22 cellular contexts compared by ENCODE assay signal in genomic region chr11:118527109-118527508, GRCh38. TPM values are rescaled to one million over a fixed set of nuclear protein-coding genes. Genes with fewer than 3 reads are reported as not detected.
DNase-seq lines count a peak whose midpoint lies in the region; ATAC-seq and TF ChIP-seq lines count a peak whose summit lies in the region.
"Had no signal": no experiment of that assay in that cellular context is flagged by ENCODE, and none has a peak within 500 bp of the region (broad histone marks: within the 10 kb centered on the region; RNA-seq: fewer than 3 reads in every experiment).

Gene TTC36 (plus strand): TSS chr11:118527474. CDS start chr11:118527495, 21 bp downstream.

- H4K5ac ChIP-seq in H9 (ENCODE audit: insufficient read length, low read depth, low read length), result no peak within 1 kb of the TSS

- H2BK20ac ChIP-seq in H9 (ENCODE audit: low read depth, low read length, poor library complexity, severe bottlenecking), result no peak within 1 kb of the TSS

- peaks cover 10% of the 10 kb centered on the region for H3K23me2 ChIP-seq in H9 (ENCODE audit: insufficient read length, low read depth, low read length, poor library complexity, severe bottlenecking)

- H3K79me1 ChIP-seq in H9 (ENCODE audit: insufficient read depth, low read depth, low read length, poor library complexity, severe bottlenecking), result no peaks in the 10 kb centered on the region

- no peaks in the 10 kb centered on the region for H3K9me3 ChIP-seq in CD4-positive, CD25-positive, alpha-beta regulatory T cell (ENCODE audit: control insufficient read depth in 2 of 2, low read length in 2 of 2)
- H3K9me3 ChIP-seq in H9 (ENCODE audit: control insufficient read depth, low read depth, low read length), result no peaks in the 10 kb centered on the region
- H3K9me3 ChIP-seq in duodenal mucosa (ENCODE audit: control insufficient read depth in 1 of 2, low read length in 2 of 2), result no peaks in the 10 kb centered on the region
- H3K9me3 ChIP-seq: thoracic aorta had no signal

- no peak within 1 kb of the TSS for H3K23ac ChIP-seq in H9 (ENCODE audit: insufficient read length, low read depth, low read length)

- no peaks in the 10 kb centered on the region for H3K9me3 Mint-ChIP-seq in CD4-positive, CD25-positive, alpha-beta regulatory T cell
- no peaks in the 10 kb centered on the region for H3K9me3 Mint-ChIP-seq in H9
- H3K9me3 Mint-ChIP-seq in naive thymus-derived CD8-positive, alpha-beta T cell, result no peaks in the 10 kb centered on the region
- H3K9me3 Mint-ChIP-seq: activated CD4-positive, alpha-beta memory T cell treated with anti-CD3 and anti-CD28 coated beads for 36 hours; activated T-cell treated with anti-CD3 and anti-CD28 coated beads, Interleukin-2, amount 50 U/mL, for 4 hours; stimulated activated memory B cell treated with anti-CD40 and anti-IgM and Interleukin-4, amounts not matched to agents 10 μg/mL and 1 μg/mL and 100 μg/mL, for 72 hours had no signal

- H3K4me1 ChIP-seq in CD4-positive, CD25-positive, alpha-beta regulatory T cell (ENCODE audit: control insufficient read depth, insufficient read depth, low read length, poor library complexity, severe bottlenecking), result peaks cover 26% of the 10 kb centered on the region
- H3K4me1 ChIP-seq in H9 (ENCODE audit: insufficient read depth, low read length) (no peaks in the 10 kb centered on the region; the same call in 1 of the 2 replicates), duodenal mucosa (ENCODE audit: control insufficient read depth in 1 of 2, insufficient read depth in 2 of 2, low read length in 2 of 2) (peaks cover 42 to 50% of the 10 kb centered on the region in 2 donors)

- no peak for TF ChIP-seq CTCF in H9 (conservative IDR thresholded peaks at IDR 0.05)

- no peak within 1 kb of the TSS for H2AFZ ChIP-seq in H9 (ENCODE audit: low read length)

- POLR2A ChIA-PET in naive thymus-derived CD8-positive, alpha-beta T cell (lab: Charles Lee), result interaction anchor here (0.6 to 1.0 kb wide), 3 partner anchors 8 to 55 kb away, joined by 3 to 6 read pairs (median 4); no protein-coding TSS in a partner anchor

- no peak within 1 kb of the TSS for H2BK5ac ChIP-seq in H9 (ENCODE audit: insufficient read length, low read length)

- no peak within 1 kb of the TSS for H3K56ac ChIP-seq in H9 (ENCODE audit: insufficient read length, low read depth, low read length)

- peaks cover 29% of the 10 kb centered on the region for H3K36me3 ChIP-seq in CD4-positive, CD25-positive, alpha-beta regulatory T cell (ENCODE audit: control insufficient read depth, insufficient read depth, low read length)
- H3K36me3 ChIP-seq in duodenal mucosa (ENCODE audit: control insufficient read depth in 1 of 2, insufficient read depth in 2 of 2, low read length in 2 of 2), result peaks cover 11 to 26% of the 10 kb centered on the region in 2 donors

- H3K9ac ChIP-seq in H9 (ENCODE audit: extremely low read depth, insufficient read length, low read length) (no peak within 1 kb of the TSS), duodenal mucosa (ENCODE audit: low read depth in 1 of 2, low read length in 2 of 2) (peak within 1 kb of the TSS; percentile 12 to 52)

- no peak within 1 kb of the TSS for H3K27ac ChIP-seq in CD4-positive, CD25-positive, alpha-beta regulatory T cell (ENCODE audit: insufficient read depth, low read length, poor library complexity, severe bottlenecking)
- H3K27ac ChIP-seq in H9 (ENCODE audit: insufficient read length, low read depth, low read length), result no peak within 1 kb of the TSS
- no peak within 1 kb of the TSS for H3K27ac ChIP-seq in duodenal mucosa (ENCODE audit: low read depth, low read length)
- H3K27ac ChIP-seq: foreskin keratinocyte, thoracic aorta had no signal

- no peak within 1 kb of the TSS for H3K18ac ChIP-seq in H9 (ENCODE audit: insufficient read length, low read depth, low read length)

- H3K27me3 ChIP-seq in CD4-positive, CD25-positive, alpha-beta regulatory T cell (ENCODE audit: control insufficient read depth, insufficient read depth, low read length), result no peaks in the 10 kb centered on the region
- no peaks in the 10 kb centered on the region for H3K27me3 ChIP-seq in H9 (ENCODE audit: insufficient read depth, low read length)
- no peaks in the 10 kb centered on the region for H3K27me3 ChIP-seq in duodenal mucosa (ENCODE audit: control insufficient read depth in 1 of 2, insufficient read depth in 2 of 2, low read length in 2 of 2)
- H3K27me3 ChIP-seq: foreskin keratinocyte had no signal

- H2BK120ac ChIP-seq in H9 (ENCODE audit: low read depth, low read length, poor library complexity, severe bottlenecking), result no peak within 1 kb of the TSS

- H3K27ac Mint-ChIP-seq in CD4-positive, CD25-positive, alpha-beta regulatory T cell, result peak within 1 kb of the TSS; percentile 47 to 62 (median 48)
- peak within 1 kb of the TSS; percentile 16 to 76 (median 23); a peak in 4 of 7 replicates for H3K27ac Mint-ChIP-seq in H9
- peak within 1 kb of the TSS in 9 of 10 donors; percentile 35 to 74 (median 55) for H3K27ac Mint-ChIP-seq in naive thymus-derived CD8-positive, alpha-beta T cell
- H3K27ac Mint-ChIP-seq: activated CD4-positive, alpha-beta memory T cell treated with anti-CD3 and anti-CD28 coated beads for 36 hours; stimulated activated memory B cell treated with anti-CD40 and anti-IgM and Interleukin-4, amounts not matched to agents 10 μg/mL and 1 μg/mL and 100 μg/mL, for 72 hours had no signal

- H2BK15ac ChIP-seq in H9 (ENCODE audit: low read depth, low read length), result no peak within 1 kb of the TSS

- no peak within 1 kb of the TSS for H3K4me2 ChIP-seq in H9 (ENCODE audit: insufficient read depth, insufficient read length, low read length)

- no peak within 1 kb of the TSS for H3K4ac ChIP-seq in H9 (ENCODE audit: low read depth, low read length)

- H3K4me3 Mint-ChIP-seq in CD4-positive, CD25-positive, alpha-beta regulatory T cell, result peak within 1 kb of the TSS in 3 of 4 donors; percentile 59 to 71 (median 64)
- H3K4me3 Mint-ChIP-seq in H9, result no peak within 1 kb of the TSS
- peak within 1 kb of the TSS in 2 of 10 donors; percentile 34 to 45 for H3K4me3 Mint-ChIP-seq in naive thymus-derived CD8-positive, alpha-beta T cell
- H3K4me3 Mint-ChIP-seq: activated CD4-positive, alpha-beta memory T cell treated with anti-CD3 and anti-CD28 coated beads for 36 hours; activated T-cell treated with anti-CD3 and anti-CD28 coated beads, Interleukin-2, amount 50 U/mL, for 4 hours; stimulated activated memory B cell treated with anti-CD40 and anti-IgM and Interleukin-4, amounts not matched to agents 10 μg/mL and 1 μg/mL and 100 μg/mL, for 72 hours had no signal

- H3K79me2 ChIP-seq in H9 (ENCODE audit: insufficient read depth, low read length), result no peaks in the 10 kb centered on the region

- no peak within 1 kb of the TSS for H3T11ph ChIP-seq in H9 (ENCODE audit: low read length)

- H2AK5ac ChIP-seq in H9 (ENCODE audit: insufficient read length, low read length), result no peak within 1 kb of the TSS

- H4K20me1 ChIP-seq in H9 (ENCODE audit: control insufficient read depth, insufficient read depth, insufficient read length), result no peaks in the 10 kb centered on the region

- peaks cover 8% of the 10 kb centered on the region for H3K36me3 Mint-ChIP-seq in CD4-positive, CD25-positive, alpha-beta regulatory T cell
- H3K36me3 Mint-ChIP-seq in H9 (ENCODE audit: insufficient read depth in 1 of 3, low read depth in 3 of 3), result peaks cover 8 to 32% (median 26%) of the 10 kb centered on the region in 3 experiments; a peak in 6 of 7 replicates
- H3K36me3 Mint-ChIP-seq in naive thymus-derived CD8-positive, alpha-beta T cell, result peaks cover 0 to 29% (median 3%) of the 10 kb centered on the region in 3 donors

- H2BK12ac ChIP-seq in H9 (ENCODE audit: insufficient read length, low read depth, low read length), result no peak within 1 kb of the TSS

- H4K91ac ChIP-seq in H9 (ENCODE audit: insufficient read length, low read depth, low read length), result no peak within 1 kb of the TSS

- H3K4me3 ChIP-seq in CD4-positive, CD25-positive, alpha-beta regulatory T cell (ENCODE audit: low read depth, low read length), result no peak within 1 kb of the TSS
- peak within 1 kb of the TSS in 1 of 2 donors; percentile 23 for H3K4me3 ChIP-seq in duodenal mucosa (ENCODE audit: low read depth in 1 of 2, low read length in 2 of 2)
- H3K4me3 ChIP-seq: thoracic aorta had no signal

- no CpG with 5 or more reads among the region's 3 CpGs for WGBS in H9 (ENCODE audit: extremely low coverage, insufficient read length, low lambda C conversion rate)

- H4K8ac ChIP-seq in H9 (replicated peaks; ENCODE audit: insufficient read length, low read depth, low read length), result no peak within 1 kb of the TSS

- ATAC-seq in CD4-positive, CD25-positive, alpha-beta regulatory T cell (ENCODE audit: low read depth in 2 of 2), result no peak
- no peak for ATAC-seq in naive thymus-derived CD8-positive, alpha-beta T cell
- no peak for ATAC-seq in HG03097 (IDR thresholded peaks at IDR 0.05; ENCODE audit: low FRiP score, unreplicated experiment)
- ATAC-seq: activated T-cell treated with anti-CD3 and anti-CD28 coated beads, Interleukin-2, amount 50 U/mL, for 4 hours; foreskin keratinocyte; right cardiac atrium; Right ventricle myocardium inferior; stimulated activated memory B cell treated with anti-CD40 and anti-IgM and Interleukin-4, amounts not matched to agents 10 μg/mL and 1 μg/mL and 100 μg/mL, for 72 hours had no signal

- peaks cover 8 to 51% (median 30%) of the 10 kb centered on the region in 4 donors for H3K4me1 Mint-ChIP-seq in CD4-positive, CD25-positive, alpha-beta regulatory T cell
- peaks cover 37 to 41% of the 10 kb centered on the region in 2 experiments for H3K4me1 Mint-ChIP-seq in H9
- H3K4me1 Mint-ChIP-seq in naive thymus-derived CD8-positive, alpha-beta T cell, result peaks cover 27 to 65% (median 40%) of the 10 kb centered on the region in 4 donors

- H3K14ac ChIP-seq in H9 (ENCODE audit: insufficient read depth, low read length), result no peak within 1 kb of the TSS

- no peaks in the 10 kb centered on the region for H3K27me3 Mint-ChIP-seq in CD4-positive, CD25-positive, alpha-beta regulatory T cell
- H3K27me3 Mint-ChIP-seq in H9 (ENCODE audit: low read depth), result peaks cover 5% of the 10 kb centered on the region; the same call in 1 of the 2 replicates
- H3K27me3 Mint-ChIP-seq in naive thymus-derived CD8-positive, alpha-beta T cell, result no peaks in the 10 kb centered on the region
- H3K27me3 Mint-ChIP-seq: activated CD4-positive, alpha-beta memory T cell treated with anti-CD3 and anti-CD28 coated beads for 36 hours; stimulated activated memory B cell treated with anti-CD40 and anti-IgM and Interleukin-4, amounts not matched to agents 10 μg/mL and 1 μg/mL and 100 μg/mL, for 72 hours had no signal

- DNase-seq in CD4-positive, CD25-positive, alpha-beta regulatory T cell, result no peak
- DNase-seq in H9 (no peak), NCI-H187 (lab: John Stamatoyannopoulos, UW) (no peak)
- DNase-seq in naive thymus-derived CD8-positive, alpha-beta T cell, result no peak
- DNase-seq in activated CD8-positive, alpha-beta memory T cell treated with anti-CD3 and anti-CD28 coated beads for 24 hours, result no peak
- DNase-seq in activated CD4-positive, alpha-beta T cell treated with anti-CD3 and anti-CD28 coated beads, Interleukin-2, amount 50 U/mL, for 48 hours, result no peak
- DNase-seq: activated CD4-positive, alpha-beta memory T cell treated with anti-CD3 and anti-CD28 coated beads for 36 hours; activated T-cell treated with anti-CD3 and anti-CD28 coated beads, Interleukin-2, amount 50 U/mL, for 4 hours; dermis blood vessel endothelial cell; foreskin keratinocyte; hippocampal formation; NCI-H1105; NCI-H524 treated with DMSO at 0.1 percent for 48 hours; occipital lobe; right cardiac atrium had no signal

RNA-seq across cellular contexts. Expression of gene TTC36, which starts in this region (rescaled TPM):
- not detected for total RNA-seq in CD4-positive, CD25-positive, alpha-beta regulatory T cell
- polyA plus RNA-seq in CD4-positive, CD25-positive, alpha-beta regulatory T cell, result under 1 TPM; 0.22 to 0.87 (median 0.50) TPM
- 1.6 TPM in 2 replicates for total RNA-seq in H9 (2021)
- total RNA-seq in naive thymus-derived CD8-positive, alpha-beta T cell, result 1 to 10 TPM in 1 of 2 experiments, under 1 TPM in 1; 0.69 to 2.0 TPM
- polyA plus RNA-seq in naive thymus-derived CD8-positive, alpha-beta T cell, result under 1 TPM; 0.19 to 0.41 (median 0.39) TPM
- total RNA-seq: activated CD4-positive, alpha-beta memory T cell treated with anti-CD3 and anti-CD28 coated beads for 36 hours; foreskin keratinocyte; HT-29 had no signal
- polyA plus RNA-seq: foreskin keratinocyte, keratinocyte had no signal

Comparison
In these comparisons a context has a peak if more than half of its experiments do, and no peak if none do; other contexts are left out.
1. H3K4me3 Mint-ChIP-seq: peak in CD4-positive, CD25-positive, alpha-beta regulatory T cell (3 of 4); none in H9 (0 of 2).
2. Peak in every context shown above with its lines, with median percentiles within 50 percentile points of each other: H3K27ac Mint-ChIP-seq.